In genomic region chr2:196336206-196336605, GRCh38 we compare ENCODE assay signal across 1 cellular context.
TF ChIP-seq lines count a peak whose summit lies in the region.

No MANE protein-coding gene starts in this region.

TF ChIP-seq in GM12878, 131 proteins besides CTCF, POLR2A, EP300 and RAD21:
- TF ChIP-seq MEF2B (IDR thresholded peaks at IDR 0.05; ENCODE audit: partially characterized antibody, poor library complexity, severe bottlenecking) (no peak), RELA (IDR thresholded peaks at IDR 0.05; ENCODE audit: borderline replicate concordance, partially characterized antibody) (no peak), CUX1 (IDR thresholded peaks at IDR 0.05; ENCODE audit: insufficient replicate concordance, low read depth, low read length) (no peak), SIX5 (IDR thresholded peaks at IDR 0.05; ENCODE audit: low read depth, low read length, severe bottlenecking) (no peak), NR2C2 (IDR thresholded peaks at IDR 0.05; ENCODE audit: borderline replicate concordance, control insufficient read depth, insufficient read length, low read depth) (no peak), ZNF622 (IDR thresholded peaks at IDR 0.05) (no peak), SREBF1 (IDR thresholded peaks at IDR 0.05; ENCODE audit: low read length) (no peak), SP1 (IDR thresholded peaks at IDR 0.05; ENCODE audit: low read depth, low read length) (no peak), TBL1XR1 (IDR thresholded peaks at IDR 0.05; ENCODE audit: low read depth, low read length) (no peak), MTA3 (IDR thresholded peaks at IDR 0.05; ENCODE audit: borderline replicate concordance, low read length) (no peak), ZNF274 (IDR thresholded peaks at IDR 0.05; ENCODE audit: insufficient read depth, insufficient read length) (no peak), NRF1 (conservative IDR thresholded peaks at IDR 0.05; ENCODE audit: low read depth, low read length) (no peak), RFX5 (IDR thresholded peaks at IDR 0.05; ENCODE audit: low read depth, low read length) (no peak), ATF7 (IDR thresholded peaks at IDR 0.05; ENCODE audit: low read depth) (no peak), SMARCA5 (IDR thresholded peaks at IDR 0.05) (no peak), RELB (IDR thresholded peaks at IDR 0.05; ENCODE audit: low read depth) (no peak), ESRRA (IDR thresholded peaks at IDR 0.05; ENCODE audit: low read length) (no peak), EED (IDR thresholded peaks at IDR 0.05; ENCODE audit: low read depth) (no peak)
- TF ChIP-seq, protein P1, sequence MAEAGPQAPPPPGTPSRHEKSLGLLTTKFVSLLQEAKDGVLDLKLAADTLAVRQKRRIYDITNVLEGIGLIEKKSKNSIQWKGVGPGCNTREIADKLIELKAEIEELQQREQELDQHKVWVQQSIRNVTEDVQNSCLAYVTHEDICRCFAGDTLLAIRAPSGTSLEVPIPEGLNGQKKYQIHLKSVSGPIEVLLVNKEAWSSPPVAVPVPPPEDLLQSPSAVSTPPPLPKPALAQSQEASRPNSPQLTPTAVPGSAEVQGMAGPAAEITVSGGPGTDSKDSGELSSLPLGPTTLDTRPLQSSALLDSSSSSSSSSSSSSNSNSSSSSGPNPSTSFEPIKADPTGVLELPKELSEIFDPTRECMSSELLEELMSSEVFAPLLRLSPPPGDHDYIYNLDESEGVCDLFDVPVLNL (IDR thresholded peaks at IDR 0.05; ENCODE audit: low read depth, low read length) = no peak
TF ChIP-seq in GM12878: peak in this region for 0.
